Comparison of ENCODE assay signal across 8 cellular contexts in genomic region chr4:147924604-147925412, GRCh38.
DNase-seq lines count a peak whose midpoint lies in the region; ATAC-seq and TF ChIP-seq lines count a peak whose summit lies in the region.

No MANE protein-coding gene starts in this region.

- no peak overlapping the region for H3K27ac Mint-ChIP-seq in chondrocyte (ENCODE audit: unreplicated experiment)
- H3K27ac Mint-ChIP-seq in nephron progenitor cell: no peak overlapping the region
- no peak overlapping the region for H3K27ac Mint-ChIP-seq in activated T-helper 17 cell treated with anti-CD3 and anti-CD28 coated beads, Interleukin-2, amount 50 U/mL, for 72 hours

- H3K36me3 Mint-ChIP-seq in chondrocyte (ENCODE audit: low read depth) (peaks cover 22% of the 10 kb centered on the region), nephron progenitor cell (ENCODE audit: low read depth) (peaks cover 27% of the 10 kb centered on the region)
- H3K36me3 Mint-ChIP-seq in activated T-helper 17 cell treated with anti-CD3 and anti-CD28 coated beads, Interleukin-2, amount 50 U/mL, for 72 hours (ENCODE audit: low read depth): no peaks in the 10 kb centered on the region

- H3K27me3 Mint-ChIP-seq in chondrocyte (ENCODE audit: low read depth) (no peaks in the 10 kb centered on the region), nephron progenitor cell (ENCODE audit: low read depth, poor library complexity) (peaks cover 3% of the 10 kb centered on the region)
- H3K27me3 Mint-ChIP-seq in activated T-helper 17 cell treated with anti-CD3 and anti-CD28 coated beads, Interleukin-2, amount 50 U/mL, for 72 hours: no peaks in the 10 kb centered on the region

- no peak overlapping the region for H3K4me3 Mint-ChIP-seq in chondrocyte (ENCODE audit: unreplicated experiment)
- H3K4me3 Mint-ChIP-seq in nephron progenitor cell: no peak overlapping the region
- H3K4me3 Mint-ChIP-seq in activated T-helper 17 cell treated with anti-CD3 and anti-CD28 coated beads, Interleukin-2, amount 50 U/mL, for 72 hours: no peak overlapping the region

- no peak for ATAC-seq in HG03460 (IDR thresholded peaks at IDR 0.05; ENCODE audit: unreplicated experiment)
- no peak for ATAC-seq in activated T-helper 17 cell treated with anti-CD3 and anti-CD28 coated beads, Interleukin-2, amount 50 U/mL, for 72 hours (replicated peaks)
- no peak for ATAC-seq in HG03097 (IDR thresholded peaks at IDR 0.05; ENCODE audit: low FRiP score, unreplicated experiment)
- ATAC-seq in omental fat pad (ENCODE audit: low FRiP score): no peak

- no peak overlapping the region for H3K4me3 ChIP-seq in LNCaP clone FGC (ENCODE audit: low read depth, low read length)

- DNase-seq in GM04504 (ENCODE audit: low read depth): peak; percentile 22
- peak; percentile 63 for DNase-seq in LNCaP clone FGC (ENCODE audit: low read depth)
- no peak for DNase-seq in chondrocyte (ENCODE audit: low spot score)
- peak; percentile 33 for DNase-seq in nephron progenitor cell
- DNase-seq in omental fat pad (ENCODE audit: low spot score): no peak

- no peaks in the 10 kb centered on the region for H3K9me3 Mint-ChIP-seq in chondrocyte (ENCODE audit: low read depth)
- H3K9me3 Mint-ChIP-seq in nephron progenitor cell: no peaks in the 10 kb centered on the region
- no peaks in the 10 kb centered on the region for H3K9me3 Mint-ChIP-seq in activated T-helper 17 cell treated with anti-CD3 and anti-CD28 coated beads, Interleukin-2, amount 50 U/mL, for 72 hours

- H3K4me1 Mint-ChIP-seq in chondrocyte (ENCODE audit: low read depth) (peaks cover 27% of the 10 kb centered on the region), nephron progenitor cell (peaks cover 5% of the 10 kb centered on the region)
- H3K4me1 Mint-ChIP-seq in activated T-helper 17 cell treated with anti-CD3 and anti-CD28 coated beads, Interleukin-2, amount 50 U/mL, for 72 hours: peaks cover 4% of the 10 kb centered on the region

- TF ChIP-seq CTCF in LNCaP clone FGC (IDR thresholded peaks at IDR 0.05; ENCODE audit: control insufficient read depth, extremely low read depth, insufficient read depth) (peak; percentile 81), chondrocyte (IDR thresholded peaks at IDR 0.05) (peak; percentile 72), nephron progenitor cell (IDR thresholded peaks at IDR 0.05) (peak; percentile 42), omental fat pad (IDR thresholded peaks at IDR 0.05) (no peak)

Comparison
In these comparisons a context has a peak if more than half of its experiments do, and no peak if none do; other contexts are left out.
1. DNase-seq: peak in GM04504 (single experiment), LNCaP clone FGC (single experiment) and nephron progenitor cell (single experiment); none in chondrocyte (single experiment) and omental fat pad (single experiment).
2. CTCF ChIP-seq: peak in LNCaP clone FGC (single experiment), chondrocyte (single experiment) and nephron progenitor cell (single experiment); none in omental fat pad (0 of 3).